ENCODE assay signal across 34 cellular contexts in the genomic region with DNA sequence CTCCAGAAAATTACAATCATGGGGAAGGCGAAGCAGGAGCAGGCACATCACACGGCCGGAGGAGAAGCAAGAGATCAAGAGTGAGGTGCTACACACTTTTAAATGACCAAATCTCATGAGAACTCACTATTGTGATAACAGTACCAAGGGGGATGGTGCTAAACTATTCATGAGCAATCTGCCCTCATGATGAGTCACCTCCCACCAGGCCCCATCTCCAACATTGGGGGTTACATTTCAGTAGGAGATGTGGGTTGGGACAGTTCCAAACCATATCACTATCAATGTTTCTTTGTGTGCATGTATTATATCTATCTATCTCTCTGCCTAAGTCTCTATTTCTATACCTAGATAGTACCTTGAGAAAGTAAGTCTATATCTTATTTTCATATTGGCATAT.
A peak's percentile ranks its signal among the peaks of the same experiment; 100 is the strongest.
DNase-seq lines count a peak whose midpoint lies in the region; ATAC-seq and TF ChIP-seq lines count a peak whose summit lies in the region.
"Had no signal": no experiment of that assay in that cellular context is flagged by ENCODE, and none has a peak within 500 bp of the region (broad histone marks: within the 10 kb centered on the region; RNA-seq: fewer than 3 reads in every experiment).

No MANE protein-coding gene starts in this region.

- H3K27me3 ChIP-seq in ACC112 (ENCODE audit: insufficient read depth, low read length), result no peaks in the 10 kb centered on the region
- no peaks in the 10 kb centered on the region for H3K27me3 ChIP-seq in right cardiac atrium (ENCODE audit: control insufficient read depth, insufficient read depth)
- no peaks in the 10 kb centered on the region for H3K27me3 ChIP-seq in endodermal cell (ENCODE audit: control insufficient read depth, insufficient read depth, low read length, poor library complexity, severe bottlenecking)
- H3K27me3 ChIP-seq in lower lobe of right lung (ENCODE audit: low read depth), result no peaks in the 10 kb centered on the region
- H3K27me3 ChIP-seq: esophagus squamous epithelium, left lung, neural progenitor cell, SJSA1, testis had no signal

- H3K4me1 Mint-ChIP-seq in endodermal cell, result no peaks in the 10 kb centered on the region
- H3K4me1 Mint-ChIP-seq: activated B cell treated with CpG ODN at 0.5 μM for 24 hours; activated CD4-positive, alpha-beta T cell treated with anti-CD3 and anti-CD28 coated beads, Interleukin-2, amount 10 ng/mL, durations not matched to agents 7 days and 5 days; CD4-positive, CD25-positive, alpha-beta regulatory T cell; central memory CD8-positive, alpha-beta T cell; immature natural killer cell; neural progenitor cell; T-cell had no signal

- peak overlapping the region; percentile 19; the same call in 1 of the 2 replicates for H3K27ac ChIP-seq in ACC112 (ENCODE audit: low read depth, low read length)
- no peak overlapping the region for H3K27ac ChIP-seq in right cardiac atrium (ENCODE audit: low read length)
- no peak overlapping the region for H3K27ac ChIP-seq in endodermal cell (ENCODE audit: low read depth, low read length)
- no peak overlapping the region for H3K27ac ChIP-seq in lower lobe of right lung
- H3K27ac ChIP-seq: esophagus squamous epithelium, neural progenitor cell, parathyroid adenoma, SJSA1, testis had no signal

- H3K9me3 Mint-ChIP-seq in endodermal cell, result peaks cover 2% of the 10 kb centered on the region
- H3K9me3 Mint-ChIP-seq: neural progenitor cell had no signal

- peaks cover 3% of the 10 kb centered on the region for H3K27me3 Mint-ChIP-seq in endodermal cell (ENCODE audit: insufficient read depth)
- H3K27me3 Mint-ChIP-seq: activated B cell treated with CpG ODN at 0.5 μM for 24 hours; activated CD4-positive, alpha-beta T cell treated with anti-CD3 and anti-CD28 coated beads, Interleukin-2, amount 10 ng/mL, durations not matched to agents 7 days and 5 days; CD4-positive, CD25-positive, alpha-beta regulatory T cell; central memory CD8-positive, alpha-beta T cell; T-cell had no signal

- H3K9ac ChIP-seq in endodermal cell (ENCODE audit: extremely low read depth, low read length, poor library complexity, severe bottlenecking), result no peak overlapping the region
- H3K9ac ChIP-seq: neural progenitor cell, parathyroid adenoma had no signal

- no peaks in the 10 kb centered on the region for H3K36me3 ChIP-seq in ACC112 (ENCODE audit: insufficient read depth, low read length)
- no peaks in the 10 kb centered on the region for H3K36me3 ChIP-seq in endodermal cell (ENCODE audit: control insufficient read depth, insufficient read depth, low read length)
- no peaks in the 10 kb centered on the region for H3K36me3 ChIP-seq in lower lobe of right lung
- H3K36me3 ChIP-seq: esophagus squamous epithelium, left lung, neural progenitor cell, SJSA1 had no signal

- no peak overlapping the region for H3K4me3 ChIP-seq in ACC112 (ENCODE audit: low read depth, low read length)
- H3K4me3 ChIP-seq in astrocyte of the spinal cord (ENCODE audit: low read depth, low read length), result no peak overlapping the region
- no peak overlapping the region for H3K4me3 ChIP-seq in right cardiac atrium (ENCODE audit: low read length)
- no peak overlapping the region for H3K4me3 ChIP-seq in endodermal cell (ENCODE audit: low read length)
- H3K4me3 ChIP-seq in lower lobe of right lung, result no peak overlapping the region
- H3K4me3 ChIP-seq: esophagus squamous epithelium, GM12878, left lung, neural progenitor cell, SJSA1, testis had no signal

- peaks cover 32% of the 10 kb centered on the region for H3K4me1 ChIP-seq in ACC112 (ENCODE audit: control insufficient read depth, insufficient read depth, low read length, unreplicated experiment)
- H3K4me1 ChIP-seq in right cardiac atrium (ENCODE audit: control insufficient read depth, insufficient read depth, low read length), result no peaks in the 10 kb centered on the region
- H3K4me1 ChIP-seq in endodermal cell (ENCODE audit: control insufficient read depth, insufficient read depth, low read length), result no peaks in the 10 kb centered on the region
- no peaks in the 10 kb centered on the region for H3K4me1 ChIP-seq in lower lobe of right lung
- H3K4me1 ChIP-seq: esophagus squamous epithelium, left lung, neural progenitor cell, parathyroid adenoma, SJSA1, testis had no signal

- H3K27ac Mint-ChIP-seq in endodermal cell, result no peak overlapping the region
- H3K27ac Mint-ChIP-seq: activated B cell treated with CpG ODN at 0.5 μM for 24 hours; activated CD4-positive, alpha-beta T cell treated with anti-CD3 and anti-CD28 coated beads, Interleukin-2, amount 10 ng/mL, durations not matched to agents 7 days and 5 days; CD4-positive, CD25-positive, alpha-beta regulatory T cell; immature natural killer cell; neural progenitor cell; T-cell had no signal

- in situ Hi-C loops in astrocyte of the spinal cord (cut with HindIII; ENCODE audit: low sequenced_read_pairs), result no loop called here

- peak; percentile 80 for DNase-seq in LHCN-M2 (ENCODE audit: low read depth)
- DNase-seq in astrocyte of the spinal cord (ENCODE audit: low read depth, low spot score), result peak; percentile 36
- DNase-seq in glomerular visceral epithelial cell (ENCODE audit: extremely low spot score), result peak; percentile 57
- DNase-seq in NK-92 treated with Interleukin-12 subunit alpha and Interleukin-12 subunit beta, amount 100 ng/mL, for 24 hours (lab: John Stamatoyannopoulos, UW), result no peak
- no peak for DNase-seq in right cardiac atrium
- DNase-seq in endodermal cell, result no peak
- DNase-seq in lower lobe of right lung, result no peak
- DNase-seq: activated B cell treated with CpG ODN at 0.5 μM for 24 hours; activated CD4-positive, alpha-beta T cell treated with anti-CD3 and anti-CD28 coated beads, Interleukin-2, amount 10 ng/mL, durations not matched to agents 7 days and 5 days; activated gamma-delta T cell treated with Interleukin-2 at 50 U/mL for 16 hours; activated T-cell treated with anti-CD3 and anti-CD28 coated beads, Interleukin-2, amount 50 U/mL, for 4 hours; CD4-positive, CD25-positive, alpha-beta regulatory T cell; dermis blood vessel endothelial cell; esophagus squamous epithelium; H7; hypothalamus; immature natural killer cell; Kasumi-1; left lung; MV-4-11; NCI-H146; NCI-H446; NCI-H748 treated with DMSO at 0.1 percent for 48 hours; stimulated activated CD4-positive, alpha-beta T cell treated with anti-CD3 and anti-CD28 coated beads, Interleukin-1b, Interleukin-23, amount 100 ng/mL, for 48 hours; stimulated activated naive CD8-positive, alpha-beta T cell treated with anti-CD3 and anti-CD28 coated beads, Interleukin-15, Interleukin-2, amounts not matched to agents 100 U/mL and 50 U/mL, for 24 hours; T-cell; testis had no signal

- 88% methylated on average over 3 of the region's 3 CpGs for WGBS in right cardiac atrium
- 92% methylated on average over 3 of the region's 3 CpGs; no CpG with 5 or more reads in 1 of the 2 experiments for WGBS in endodermal cell (ENCODE audit: insufficient coverage in 1 of 2, insufficient read length in 1 of 2), 2 experiments

- ATAC-seq in right cardiac atrium (no peak), lower lobe of right lung (no peak)
- ATAC-seq: activated T-cell treated with anti-CD3 and anti-CD28 coated beads, Interleukin-2, amount 50 U/mL, for 4 hours; GM12878; HepG2; left lung; stimulated activated naive CD8-positive, alpha-beta T cell treated with anti-CD3 and anti-CD28 coated beads, Interleukin-15, Interleukin-2, amounts not matched to agents 100 U/mL and 50 U/mL, for 24 hours; T-cell had no signal

- H2AFZ ChIP-seq in ACC112 (ENCODE audit: low read length, unreplicated experiment), result no peak overlapping the region
- H2AFZ ChIP-seq: neural progenitor cell, parathyroid adenoma had no signal

- H3K4me3 Mint-ChIP-seq in endodermal cell, result no peak overlapping the region
- H3K4me3 Mint-ChIP-seq: activated B cell treated with CpG ODN at 0.5 μM for 24 hours; activated CD4-positive, alpha-beta T cell treated with anti-CD3 and anti-CD28 coated beads, Interleukin-2, amount 10 ng/mL, durations not matched to agents 7 days and 5 days; activated T-cell treated with anti-CD3 and anti-CD28 coated beads, Interleukin-2, amount 50 U/mL, for 4 hours; CD4-positive, CD25-positive, alpha-beta regulatory T cell; central memory CD8-positive, alpha-beta T cell; immature natural killer cell; neural progenitor cell; T-cell had no signal

- H3K9me3 ChIP-seq in right cardiac atrium (ENCODE audit: control insufficient read depth, low read length), result no peaks in the 10 kb centered on the region
- no peaks in the 10 kb centered on the region for H3K9me3 ChIP-seq in endodermal cell (ENCODE audit: control insufficient read depth, low read length)
- H3K9me3 ChIP-seq in lower lobe of right lung, result no peaks in the 10 kb centered on the region
- H3K9me3 ChIP-seq: esophagus squamous epithelium, left lung, SJSA1, testis had no signal

- no peaks in the 10 kb centered on the region for H3K79me2 ChIP-seq in ACC112 (ENCODE audit: control insufficient read depth, insufficient read depth, low read length, unreplicated experiment)
- H3K79me2 ChIP-seq: parathyroid adenoma had no signal

- H3K36me3 Mint-ChIP-seq in endodermal cell (ENCODE audit: low read depth), result no peaks in the 10 kb centered on the region
- H3K36me3 Mint-ChIP-seq: CD4-positive, CD25-positive, alpha-beta regulatory T cell; immature natural killer cell; neural progenitor cell; T-cell had no signal

- no peak for TF ChIP-seq CTCF in astrocyte of the spinal cord (IDR thresholded peaks at IDR 0.05; ENCODE audit: low read depth, low read length)
- TF ChIP-seq CTCF in endodermal cell (conservative IDR thresholded peaks at IDR 0.05), result no peak
- no peak for TF ChIP-seq CTCF in lower lobe of right lung (IDR thresholded peaks at IDR 0.05)

- intact Hi-C loops in right cardiac atrium (cut with DNase I), result no loop called here
- intact Hi-C loops in lower lobe of right lung (cut with DNase I), result no loop called here

Comparison
In these comparisons a context has a peak if more than half of its experiments do, and no peak if none do; other contexts are left out.
1. DNase-seq: peak in LHCN-M2 (single experiment), astrocyte of the spinal cord (single experiment) and glomerular visceral epithelial cell (single experiment); none in NK-92 treated with Interleukin-12 subunit alpha and Interleukin-12 subunit beta, amount 100 ng/mL, for 24 hours (single experiment), right cardiac atrium (0 of 3), endodermal cell (single experiment) and lower lobe of right lung (single experiment).